ENCODE assay signal across 8 cellular contexts in the genomic region with DNA sequence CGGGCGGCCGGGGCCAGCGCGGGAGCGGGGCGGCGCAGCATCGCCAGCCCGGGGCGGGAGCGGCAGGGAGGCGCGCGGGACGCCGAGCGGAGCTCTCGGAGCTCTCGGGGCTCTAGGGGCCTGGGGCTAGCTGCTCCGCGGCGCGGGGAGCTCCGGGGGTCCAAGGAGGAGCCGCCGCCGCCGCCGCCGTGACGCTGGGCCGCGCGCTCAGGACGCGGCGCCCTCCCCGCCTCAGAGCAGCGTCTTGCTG. TPM values are rescaled to one million over a fixed set of nuclear protein-coding genes. Genes with fewer than 3 reads are reported as not detected.
DNase-seq lines count a peak whose midpoint lies in the region; ATAC-seq and TF ChIP-seq lines count a peak whose summit lies in the region.

No MANE protein-coding gene starts in this region.

- no peak for TF ChIP-seq EP300 in transverse colon (IDR thresholded peaks at IDR 0.05; ENCODE audit: low read depth)

- intact Hi-C loops in transverse colon (cut with DNase I; ENCODE audit: low total_unique reads), result no loop called here

- no peaks in the 10 kb centered on the region for H3K36me3 ChIP-seq in transverse colon

- no CpG with 5 or more reads among the region's 40 CpGs for WGBS in transverse colon (ENCODE audit: low coverage in 1 of 2), 2 donors

- no peaks in the 10 kb centered on the region for H3K9me3 ChIP-seq in transverse colon

- H3K27ac ChIP-seq in layer of hippocampus (ENCODE audit: low read depth, low read length) (peak overlapping the region; percentile 85), transverse colon (peak overlapping the region; percentile 93 to 96 (median 94))

- H3K36me3 Mint-ChIP-seq in activated naive CD8-positive, alpha-beta T cell treated with anti-CD3 and anti-CD28 coated beads for 36 hours, result peaks cover 1% of the 10 kb centered on the region

- peaks cover 15 to 49% (median 32%) of the 10 kb centered on the region in 4 donors for H3K4me1 ChIP-seq in transverse colon

- H3K27me3 ChIP-seq in layer of hippocampus (ENCODE audit: control insufficient read depth, insufficient read depth, low read length) (no peaks in the 10 kb centered on the region), transverse colon (no peaks in the 10 kb centered on the region)

- no peak for TF ChIP-seq POLR2A in transverse colon (IDR thresholded peaks at IDR 0.05)

- no peak for TF ChIP-seq CTCF in transverse colon (IDR thresholded peaks at IDR 0.05)

- in situ Hi-C loops in transverse colon (cut with MboI; ENCODE audit: low pct_ligation_motif_present in 1 of 4, low pct_unique_long_range_greater_than_20kb in 1 of 4, low sequenced_read_pairs in 3 of 4), result no loop called here

- H3K27me3 Mint-ChIP-seq in activated naive CD8-positive, alpha-beta T cell treated with anti-CD3 and anti-CD28 coated beads for 36 hours, result peaks cover 10% of the 10 kb centered on the region

- DNase-seq in activated naive CD8-positive, alpha-beta T cell treated with anti-CD3 and anti-CD28 coated beads for 36 hours, result no peak
- no peak for DNase-seq in transverse colon
- DNase-seq in NCI-H1105 treated with DMSO at 0.1 percent for 48 hours (lab: John Stamatoyannopoulos, UW), result no peak
- DNase-seq in GM19240 (ENCODE audit: insufficient read length, low spot score), result no peak

- peaks cover 35% of the 10 kb centered on the region for H3K4me1 Mint-ChIP-seq in activated naive CD8-positive, alpha-beta T cell treated with anti-CD3 and anti-CD28 coated beads for 36 hours

- H3K27ac Mint-ChIP-seq in activated naive CD8-positive, alpha-beta T cell treated with anti-CD3 and anti-CD28 coated beads for 36 hours, result no peak overlapping the region

- H3K9me3 Mint-ChIP-seq in activated naive CD8-positive, alpha-beta T cell treated with anti-CD3 and anti-CD28 coated beads for 36 hours, result no peaks in the 10 kb centered on the region

- ATAC-seq in HG02852 (IDR thresholded peaks at IDR 0.05; ENCODE audit: unreplicated experiment), result peak; percentile 28
- no peak for ATAC-seq in GM21786 (IDR thresholded peaks at IDR 0.05; ENCODE audit: unreplicated experiment)

- H3K4me3 ChIP-seq in GM08714 (ENCODE audit: low read length), result peak overlapping the region; percentile 79
- peak overlapping the region; percentile 70 to 95 (median 82) for H3K4me3 ChIP-seq in transverse colon

- peak overlapping the region; percentile 64 for H3K4me3 Mint-ChIP-seq in activated naive CD8-positive, alpha-beta T cell treated with anti-CD3 and anti-CD28 coated beads for 36 hours

RNA-seq across cellular contexts. Expression of a gene that starts 0.1 kb away (rescaled TPM):
- 10 to 100 TPM; 30.4 to 31.0 TPM for total RNA-seq in activated naive CD8-positive, alpha-beta T cell treated with anti-CD3 and anti-CD28 coated beads for 36 hours
- 100 to 1,000 TPM; 118 to 191 (median 143) TPM for total RNA-seq in transverse colon
